Comparison of ENCODE assay signal across 7 cellular contexts in genomic region chrX:103918584-103919335, GRCh38. TPM values are rescaled to one million over a fixed set of nuclear protein-coding genes. Genes with fewer than 3 reads are reported as not detected.
DNase-seq lines count a peak whose midpoint lies in the region; ATAC-seq, FAIRE-seq and TF ChIP-seq lines count a peak whose summit lies in the region.

No MANE protein-coding gene starts in this region.

- ATAC-seq in GM18499 (IDR thresholded peaks at IDR 0.05; ENCODE audit: insufficient read depth, unreplicated experiment) (peak; percentile 70), HG02610 (IDR thresholded peaks at IDR 0.05; ENCODE audit: unreplicated experiment) (peak; percentile 73), K562 (peak; percentile 52)

- 8% methylated on average over 21 of the region's 65 CpGs for WGBS in K562 (ENCODE audit: insufficient coverage, low coverage, missing lambda C conversion rate)

- POLR2A ChIA-PET in K562 (lab: Yijun Ruan, JAX), result interaction anchor here (0.9 kb wide), 1 partner anchor 10 kb away, joined by 3 read pairs; no protein-coding TSS in a partner anchor

- H3K9me3 ChIP-seq in K562 (replicated peaks; ENCODE audit: control insufficient read depth, insufficient read depth, low read depth, low read length) (no peaks in the 10 kb centered on the region), iPS-15b (ENCODE audit: control insufficient read depth, insufficient read depth, low read length) (no peaks in the 10 kb centered on the region)

- no peak for TF ChIP-seq POLR2A in K562 (conservative IDR thresholded peaks at IDR 0.05)

- CTCF ChIA-PET in K562 (lab: Yijun Ruan, JAX; ENCODE audit: low intra/inter-chr PET ratio), result no interaction called here

- no peaks in the 10 kb centered on the region for H3K79me2 ChIP-seq in K562 (ENCODE audit: control insufficient read depth, insufficient read depth, low read length)

- TF ChIP-seq RAD21 in K562 (CRISPR knock-in tag; conservative IDR thresholded peaks at IDR 0.05 in 1 of 2, IDR thresholded peaks at IDR 0.05 in 1 of 2), result no peak

- H3K36me3 ChIP-seq in K562 (ENCODE audit: control insufficient read depth, insufficient read depth, low read length), result no peaks in the 10 kb centered on the region
- H3K36me3 ChIP-seq in iPS-15b (ENCODE audit: control insufficient read depth, insufficient read depth, low read length), result no peaks in the 10 kb centered on the region

- no peaks in the 10 kb centered on the region for H3K9me1 ChIP-seq in K562 (ENCODE audit: control insufficient read depth, insufficient read depth, low read length)

- H3K4me2 ChIP-seq in K562 (ENCODE audit: insufficient read depth, low read length), result no peak overlapping the region

- H3K4me3 ChIP-seq in K562, result no peak overlapping the region
- peak overlapping the region; percentile 81 for H3K4me3 ChIP-seq in iPS-15b (ENCODE audit: low read depth, low read length)
- H3K4me3 ChIP-seq in skeletal muscle cell (ENCODE audit: low read depth, low read length), result peak overlapping the region; percentile 66

- no peak for FAIRE-seq in K562 (lab: Jason Lieb, UNC)

- H3K4me1 ChIP-seq in K562 (replicated peaks in 1 of 2; ENCODE audit: control insufficient read depth in 2 of 2, insufficient read depth in 2 of 2, low read length in 2 of 2) (peaks cover 0 to 7% of the 10 kb centered on the region in 2 experiments; a peak in 2 of 5 replicates), iPS-15b (ENCODE audit: control insufficient read depth, insufficient read depth, low read length) (no peaks in the 10 kb centered on the region)

- in situ Hi-C loops in K562 (cut with MboI), result no loop called here

- H2AFZ ChIP-seq in K562 (ENCODE audit: low read depth, low read length), result no peak overlapping the region

- no TSS peak for BruUV-seq in K562 (replicated peaks; lab: Mats Ljungman, UMichigan)

- peaks cover 0 to 11% of the 10 kb centered on the region in 2 experiments; a peak in 2 of 5 replicates for H3K27me3 ChIP-seq in K562 (ENCODE audit: control insufficient read depth in 2 of 2, insufficient read depth in 2 of 2, low read length in 2 of 2)
- H3K27me3 ChIP-seq in iPS-15b (ENCODE audit: control insufficient read depth, insufficient read depth, low read length), result peaks cover 17% of the 10 kb centered on the region

- no peak overlapping the region for H3K27ac ChIP-seq in K562 (ENCODE audit: extremely low read depth, low read depth, low read length)

- no peaks in the 10 kb centered on the region for H4K20me1 ChIP-seq in K562 (replicated peaks; ENCODE audit: control insufficient read depth, insufficient read depth, low read length)

- no peak for TF ChIP-seq EP300 in K562 (IDR thresholded peaks at IDR 0.05; ENCODE audit: low read length)

- DNase-seq in NCI-H1105 (lab: John Stamatoyannopoulos, UW) (peak; percentile 64), T-helper 2 cell (peak; percentile 22 to 81 (median 40)), K562 (ENCODE audit: extremely low read depth in 1 of 4, low spot score in 3 of 4) (peak in 1 of 4 experiments; percentile 6), skeletal muscle cell (ENCODE audit: low read depth) (peak; percentile 17)

- TF ChIP-seq CTCF in K562 (IDR thresholded peaks at IDR 0.05 in 2 of 3, conservative IDR thresholded peaks at IDR 0.05 in 1 of 3; ENCODE audit: insufficient read depth in 2 of 3, low read depth in 1 of 3, low read length in 3 of 3), result no peak

- intact Hi-C loops in K562 (cut with micrococcal nuclease), result loop anchor here (5.0 kb wide), 1 partner anchor 51 kb away; no protein-coding TSS in a partner anchor

- no peak overlapping the region for H3K9ac ChIP-seq in K562 (ENCODE audit: insufficient read depth in 1 of 2, low read depth in 2 of 2, low read length in 2 of 2)
- peak overlapping the region; percentile 70 for H3K9ac ChIP-seq in iPS-15b (ENCODE audit: low read depth, low read length)

TF ChIP-seq in K562, 482 proteins besides CTCF, POLR2A, EP300 and RAD21:
- no peak for TF ChIP-seq ARNT (IDR thresholded peaks at IDR 0.05)
TF ChIP-seq in K562: peak in this region for 0.

RNA-seq across cellular contexts. Expression of gene TMSB15B, which starts 43.7 kb away (rescaled TPM):
- total RNA-seq in K562 (2011; cell fraction: chromatin; rRNA removed; ENCODE audit: low replicate concordance), result 0.12 and 0.32 TPM in 2 replicates
- 0.53 TPM in 1 of 2 replicates, not detected in the other for total RNA-seq in K562 (2011; cell fraction: nucleolus; rRNA removed)
- 0.51 TPM in 1 of 2 replicates, not detected in the other for total RNA-seq in K562 (2011; cell fraction: nucleoplasm; rRNA removed)
- total RNA-seq in K562 (2014; rRNA removed) (not detected in 2 replicates), K562 (2014; rRNA removed; fragmentation: Illumina TruSeq; extraction: Trizol) (0.22 TPM in 1 of 2 replicates, not detected in the other), K562 (2015; rRNA removed; fragmentation: Illumina TruSeq; extraction: Trizol) (not detected in 2 replicates), K562 (2021) (not detected in 2 replicates)
- polyA plus RNA-seq in K562 (2011; rRNA removed) (0.77 TPM in 1 of 2 replicates, not detected in the other), K562 (2014; fragmentation: Illumina TruSeq; extraction: Trizol) (0.14 TPM in 1 of 2 replicates, not detected in the other), K562 (2014; fragmentation: Nextera tagmentation; extraction: Ambion mirVana) (under 1 TPM; 0.32 to 0.39 TPM), K562 (2014; rRNA removed) (0.05 and 0.93 TPM in 2 replicates)
- 0.07 TPM in 1 of 2 replicates, not detected in the other for polyA plus RNA-seq in K562 (2011; cell fraction: cytosol; rRNA removed)
- 0.20 TPM in 1 of 2 replicates, not detected in the other for polyA plus RNA-seq in K562 (2011; cell fraction: nucleus; rRNA removed)
- polyA plus RNA-seq in K562 (2012), result 0.36 and 0.46 TPM in 2 replicates
- polyA minus RNA-seq in K562 (2011; rRNA and poly(A)+ RNA removed), result not detected in 2 replicates
- not detected in 2 replicates for polyA minus RNA-seq in K562 (2011; cell fraction: cytosol; rRNA and poly(A)+ RNA removed)
- not detected in 2 replicates for polyA minus RNA-seq in K562 (2011; cell fraction: nucleus; rRNA and poly(A)+ RNA removed)
